Comparison of ENCODE assay signal across 19 cellular contexts in the genomic region with DNA sequence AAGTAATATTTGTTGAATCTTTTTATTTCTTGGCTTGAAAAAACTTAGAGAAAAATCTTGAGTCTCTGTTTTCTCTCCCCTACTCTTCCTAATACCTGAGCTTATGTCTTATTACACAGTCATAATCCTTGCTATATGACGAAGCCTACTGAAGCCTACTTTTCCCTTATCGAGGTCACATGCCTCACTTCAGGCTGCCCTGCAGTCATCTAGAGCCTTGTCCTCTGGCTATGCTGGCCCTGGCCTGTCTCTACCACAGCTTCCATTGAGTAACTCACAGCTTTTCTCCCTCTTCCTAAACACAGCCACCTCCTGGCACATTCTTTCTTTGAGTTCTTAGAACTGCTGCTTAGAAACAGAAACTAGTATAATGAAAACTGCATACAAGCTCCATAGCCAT.
A peak's percentile ranks its signal among the peaks of the same experiment; 100 is the strongest.
DNase-seq lines count a peak whose midpoint lies in the region; ATAC-seq and TF ChIP-seq lines count a peak whose summit lies in the region.
"Had no signal": no experiment of that assay in that cellular context is flagged by ENCODE, and none has a peak within 500 bp of the region (broad histone marks: within the 10 kb centered on the region; RNA-seq: fewer than 3 reads in every experiment).

No MANE protein-coding gene starts in this region.

- H3K27ac Mint-ChIP-seq in neural progenitor cell: peak overlapping the region; percentile 86

- H3K9ac ChIP-seq in fibroblast of lung (ENCODE audit: insufficient read depth, low read length) (no peak overlapping the region), neural progenitor cell (no peak overlapping the region)

- H3K79me2 ChIP-seq in PC-9 (ENCODE audit: low read depth) (no peaks in the 10 kb centered on the region), fibroblast of lung (ENCODE audit: control insufficient read depth, insufficient read depth, low read length) (no peaks in the 10 kb centered on the region), neural progenitor cell (ENCODE audit: low read depth) (no peaks in the 10 kb centered on the region)

- H3K27ac ChIP-seq in PC-9 (no peak overlapping the region), fibroblast of lung (ENCODE audit: insufficient read depth, low read length) (no peak overlapping the region), neural progenitor cell (no peak overlapping the region)
- H3K27ac ChIP-seq: A549 had no signal

- DNase-seq in EH (ENCODE audit: low read depth) (peak; percentile 9), PC-9 (no peak), fibroblast of lung (ENCODE audit: low read depth in 2 of 2) (no peak), neural progenitor cell (ENCODE audit: low spot score) (peak; percentile 3), posterior cingulate gyrus (no peak), left colon (no peak), SW480 (ENCODE audit: low spot score) (no peak)
- DNase-seq: C1 segment of cervical spinal cord, DMS 273 treated with DMSO at 0.1 percent for 48 hours, GF-D8, MM.1S, NCI-H1092 treated with DMSO at 0.1 percent for 48 hours, NCI-H187, NCI-H226, NCI-H526, RPMI8226, SIG-M5 had no signal

- no peaks in the 10 kb centered on the region for H3K9me3 Mint-ChIP-seq in neural progenitor cell

- H3K4me3 ChIP-seq in PC-9 (no peak overlapping the region), fibroblast of lung (replicated peaks in 1 of 4; ENCODE audit: control extremely low read depth in 1 of 4, insufficient read depth in 1 of 4, low read depth in 3 of 4, low read length in 4 of 4) (no peak overlapping the region), neural progenitor cell (no peak overlapping the region)
- H3K4me3 ChIP-seq: A549 had no signal

- H3K4me2 ChIP-seq in PC-9 (no peak overlapping the region), fibroblast of lung (ENCODE audit: extremely low read depth, insufficient read depth, low read length) (no peak overlapping the region), neural progenitor cell (no peak overlapping the region)
- H3K4me2 ChIP-seq: A549 had no signal

- no TSS peak for BruUV-seq in PC-9 (replicated peaks; lab: Mats Ljungman, UMichigan)

- no peaks in the 10 kb centered on the region for H3K4me1 ChIP-seq in PC-9 (replicated peaks; ENCODE audit: insufficient read depth)
- H3K4me1 ChIP-seq in fibroblast of lung (ENCODE audit: control insufficient read depth, extremely low read depth, insufficient read depth, low read length): no peaks in the 10 kb centered on the region
- H3K4me1 ChIP-seq in neural progenitor cell: no peaks in the 10 kb centered on the region
- H3K4me1 ChIP-seq: A549 had no signal

- H3K36me3 Mint-ChIP-seq in neural progenitor cell: no peaks in the 10 kb centered on the region

- no peak overlapping the region for H3K4me3 Mint-ChIP-seq in neural progenitor cell

- no peaks in the 10 kb centered on the region for H3K27me3 Mint-ChIP-seq in neural progenitor cell (ENCODE audit: insufficient read depth, low read depth)

- H2AFZ ChIP-seq in PC-9 (peak overlapping the region; percentile 39; the same call in 1 of the 2 replicates), fibroblast of lung (ENCODE audit: low read length) (peak overlapping the region; percentile 39), neural progenitor cell (replicated peaks) (no peak overlapping the region)

- ATAC-seq in left colon (no peak), HG03025 (IDR thresholded peaks at IDR 0.05; ENCODE audit: low FRiP score, unreplicated experiment) (no peak)
- ATAC-seq: A549 had no signal

- H3K36me3 ChIP-seq in PC-9 (ENCODE audit: low read depth) (no peaks in the 10 kb centered on the region), fibroblast of lung (ENCODE audit: control insufficient read depth, insufficient read depth, low read length) (no peaks in the 10 kb centered on the region), neural progenitor cell (no peaks in the 10 kb centered on the region)

- CTCF ChIA-PET in PC-9 (lab: Charles Lee): no interaction called here

- POLR2A ChIA-PET in PC-9 (lab: Charles Lee; ENCODE audit: unreplicated experiment): no interaction called here

- H3K4me1 Mint-ChIP-seq in neural progenitor cell: peaks cover 4% of the 10 kb centered on the region

- intact Hi-C loops in PC-9 (cut with micrococcal nuclease; ENCODE audit: unreplicated experiment) (no loop called here), posterior cingulate gyrus (cut with DNase I) (no loop called here), left colon (cut with DNase I, micrococcal nuclease) (no loop called here)

- H3K27me3 ChIP-seq in PC-9 (ENCODE audit: insufficient read depth, low read depth) (no peaks in the 10 kb centered on the region), fibroblast of lung (ENCODE audit: control insufficient read depth, insufficient read depth, low read length) (no peaks in the 10 kb centered on the region), neural progenitor cell (no peaks in the 10 kb centered on the region)

- H3K9me2 ChIP-seq in PC-9 (ENCODE audit: insufficient read depth): no peaks in the 10 kb centered on the region

- H4K20me1 ChIP-seq in PC-9 (ENCODE audit: insufficient read depth) (no peaks in the 10 kb centered on the region), fibroblast of lung (ENCODE audit: control insufficient read depth, extremely low read depth, insufficient read depth, low read length) (no peaks in the 10 kb centered on the region), neural progenitor cell (ENCODE audit: low read depth) (no peaks in the 10 kb centered on the region)

- H3K9me3 ChIP-seq in PC-9 (ENCODE audit: insufficient read depth, low read depth) (no peaks in the 10 kb centered on the region), fibroblast of lung (ENCODE audit: control insufficient read depth, insufficient read depth, low read depth, low read length) (no peaks in the 10 kb centered on the region), neural progenitor cell (ENCODE audit: low read depth) (no peaks in the 10 kb centered on the region)
- H3K9me3 ChIP-seq: A549 had no signal

- no peak for TF ChIP-seq CTCF in PC-9 (conservative IDR thresholded peaks at IDR 0.05)
- no peak for TF ChIP-seq CTCF in fibroblast of lung (conservative IDR thresholded peaks at IDR 0.05 in 1 of 2, IDR thresholded peaks at IDR 0.05 in 1 of 2; ENCODE audit: low read depth in 1 of 2, low read length in 2 of 2)
- no peak for TF ChIP-seq CTCF in neural progenitor cell (IDR thresholded peaks at IDR 0.05)

- H3F3A ChIP-seq in PC-9 (ENCODE audit: insufficient read depth, low read depth) (no peaks in the 10 kb centered on the region), neural progenitor cell (ENCODE audit: low read depth) (no peaks in the 10 kb centered on the region)

Comparison
In these comparisons a context has a peak if more than half of its experiments do, and no peak if none do; other contexts are left out.
1. DNase-seq: peak in EH (single experiment) and neural progenitor cell (single experiment); none in PC-9 (0 of 2), fibroblast of lung (0 of 2), posterior cingulate gyrus (0 of 10), left colon (0 of 2) and SW480 (single experiment).